ENCODE assay signal across 11 cellular contexts in the genomic region with DNA sequence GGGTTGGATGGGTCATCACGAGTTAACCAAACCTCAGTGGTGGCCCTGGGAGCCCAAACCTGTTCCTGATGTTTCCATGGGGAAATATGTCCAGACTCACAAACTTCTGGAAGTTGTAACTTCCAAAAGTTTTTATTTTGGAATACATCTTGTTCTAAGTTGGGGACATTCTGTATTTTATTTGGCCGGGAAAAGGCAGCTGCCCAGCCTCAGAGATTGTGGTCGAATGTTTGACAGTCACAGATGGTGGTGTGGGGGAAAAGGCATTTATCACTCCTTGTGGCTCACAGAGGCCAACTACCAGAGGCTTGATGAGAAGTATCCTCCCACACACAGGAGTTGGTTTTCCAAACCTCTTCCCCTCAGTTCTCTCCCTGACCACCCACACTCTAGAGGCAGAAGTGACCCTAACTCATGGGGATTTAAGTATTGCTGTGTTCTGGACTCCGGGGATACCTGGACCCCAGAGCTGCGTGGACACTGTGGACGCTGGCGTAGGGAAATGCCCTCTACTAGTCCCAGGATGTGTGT.
DNase-seq lines count a peak whose midpoint lies in the region; ATAC-seq and TF ChIP-seq lines count a peak whose summit lies in the region.
"Had no signal": no experiment of that assay in that cellular context is flagged by ENCODE, and none has a peak within 500 bp of the region (broad histone marks: within the 10 kb centered on the region; RNA-seq: fewer than 3 reads in every experiment).

No MANE protein-coding gene starts in this region.

- H3K9me3 ChIP-seq in SJCRH30 (replicated peaks) (no peaks in the 10 kb centered on the region), trophoblast cell (ENCODE audit: insufficient read depth, low read depth, low read length) (peaks cover 1% of the 10 kb centered on the region), endodermal cell (ENCODE audit: control insufficient read depth, low read length) (no peaks in the 10 kb centered on the region)

- no peak overlapping the region for H3K4me3 ChIP-seq in SJCRH30
- no peak overlapping the region for H3K4me3 ChIP-seq in trophoblast cell (ENCODE audit: low read depth, low read length)
- H3K4me3 ChIP-seq in endodermal cell (ENCODE audit: low read length): no peak overlapping the region

- H3K4me1 Mint-ChIP-seq in CD14-positive monocyte (peaks cover 31% of the 10 kb centered on the region), endodermal cell (peaks cover 16% of the 10 kb centered on the region)

- H3K9me3 Mint-ChIP-seq in CD14-positive monocyte (no peaks in the 10 kb centered on the region), endodermal cell (no peaks in the 10 kb centered on the region)
- H3K9me3 Mint-ChIP-seq: activated T-cell treated with anti-CD3 and anti-CD28 coated beads, Interleukin-2, amount 50 U/mL, for 72 hours had no signal

- no peak overlapping the region for H2AFZ ChIP-seq in trophoblast cell (ENCODE audit: insufficient read depth, low read length, poor library complexity)

- ATAC-seq in Right ventricle myocardium superior (ENCODE audit: poor library complexity): peak; percentile 11
- ATAC-seq: esophagus mucosa had no signal

- no peak overlapping the region for H3K9ac ChIP-seq in trophoblast cell (ENCODE audit: low read length)
- no peak overlapping the region for H3K9ac ChIP-seq in endodermal cell (ENCODE audit: extremely low read depth, low read length, poor library complexity, severe bottlenecking)

- no peak overlapping the region for H3K14ac ChIP-seq in trophoblast cell (ENCODE audit: low read length)

- no peak overlapping the region for H3K4me2 ChIP-seq in trophoblast cell (ENCODE audit: low read length)

- H3K36me3 Mint-ChIP-seq in CD14-positive monocyte (peaks cover 49 to 77% of the 10 kb centered on the region in 2 donors), endodermal cell (ENCODE audit: low read depth) (no peaks in the 10 kb centered on the region)

- no peak overlapping the region for H2BK5ac ChIP-seq in trophoblast cell (ENCODE audit: low read depth, low read length, poor library complexity)

- no peak for TF ChIP-seq CTCF in CD14-positive monocyte (IDR thresholded peaks at IDR 0.05)
- no peak for TF ChIP-seq CTCF in endodermal cell (conservative IDR thresholded peaks at IDR 0.05)

- H2BK12ac ChIP-seq in trophoblast cell (ENCODE audit: low read length): peak overlapping the region; percentile 44

- WGBS in trophoblast cell (ENCODE audit: extremely low coverage, insufficient coverage, insufficient read length): no CpG with 5 or more reads among the region's 7 CpGs
- WGBS in endodermal cell (ENCODE audit: insufficient coverage in 1 of 2, insufficient read length in 1 of 2), 2 experiments: 90 to 100% methylated on average over 5 to 7 of the region's 7 CpGs

- DNase-seq in CD14-positive monocyte (ENCODE audit: low spot score) (no peak), SJCRH30 (peak; percentile 83 to 93), Right ventricle myocardium superior (no peak), trophoblast cell (no peak), middle frontal gyrus (ENCODE audit: extremely low spot score, low spot score) (no peak), endodermal cell (no peak), NCI-H2081 (lab: John Stamatoyannopoulos, UW) (no peak), NCI-H748 treated with DMSO at 0.1 percent for 48 hours (lab: John Stamatoyannopoulos, UW) (no peak)
- DNase-seq: activated T-cell treated with anti-CD3 and anti-CD28 coated beads, Interleukin-2, amount 50 U/mL, for 72 hours; NCI-H2171 treated with DMSO at 0.1 percent for 48 hours had no signal

- H2AK5ac ChIP-seq in trophoblast cell (ENCODE audit: low read length): no peak overlapping the region

- no peak overlapping the region for H4K12ac ChIP-seq in trophoblast cell (ENCODE audit: low read depth, low read length)

- intact Hi-C loops in CD14-positive monocyte (cut with micrococcal nuclease) (no loop called here), Right ventricle myocardium superior (cut with DNase I) (loop anchor here (10.0 kb wide), 1 partner anchor 128 kb away; the partner anchor contains the start of gene PPP1CB)

- H3K18ac ChIP-seq in trophoblast cell (ENCODE audit: low read length): no peak overlapping the region

- peak overlapping the region; percentile 69 for H4K91ac ChIP-seq in trophoblast cell (ENCODE audit: low read depth, low read length)

- H3K4ac ChIP-seq in trophoblast cell (ENCODE audit: low read depth, low read length): no peak overlapping the region

- peak overlapping the region in 6 of 7 donors; percentile 65 to 98 (median 77) for H3K27ac Mint-ChIP-seq in CD14-positive monocyte
- H3K27ac Mint-ChIP-seq in endodermal cell: no peak overlapping the region
- H3K27ac Mint-ChIP-seq: activated T-cell treated with anti-CD3 and anti-CD28 coated beads, Interleukin-2, amount 50 U/mL, for 72 hours had no signal

- H3K4me1 ChIP-seq in SJCRH30: peaks cover 36% of the 10 kb centered on the region
- H3K4me1 ChIP-seq in trophoblast cell (ENCODE audit: control insufficient read depth in 1 of 2, insufficient read depth in 2 of 2, low read length in 2 of 2): peaks cover 18 to 21% of the 10 kb centered on the region in 2 experiments
- H3K4me1 ChIP-seq in endodermal cell (ENCODE audit: control insufficient read depth, insufficient read depth, low read length): peaks cover under 1% of the 10 kb centered on the region

- H3K27me3 ChIP-seq in SJCRH30 (no peaks in the 10 kb centered on the region), trophoblast cell (ENCODE audit: insufficient read depth, low read length) (no peaks in the 10 kb centered on the region), endodermal cell (ENCODE audit: control insufficient read depth, insufficient read depth, low read length, poor library complexity, severe bottlenecking) (no peaks in the 10 kb centered on the region)

- H3K79me2 ChIP-seq in trophoblast cell (ENCODE audit: control insufficient read depth, insufficient read depth, low read length, poor library complexity): no peaks in the 10 kb centered on the region

- peaks cover 0 to 3% (median 3%) of the 10 kb centered on the region in 3 donors for H3K27me3 Mint-ChIP-seq in CD14-positive monocyte (ENCODE audit: low read depth in 3 of 3)
- no peaks in the 10 kb centered on the region for H3K27me3 Mint-ChIP-seq in endodermal cell (ENCODE audit: insufficient read depth)

- H3K36me3 ChIP-seq in SJCRH30 (no peaks in the 10 kb centered on the region), trophoblast cell (ENCODE audit: control insufficient read depth in 1 of 2, insufficient read depth in 2 of 2, low read length in 2 of 2) (no peaks in the 10 kb centered on the region), endodermal cell (ENCODE audit: control insufficient read depth, insufficient read depth, low read length) (no peaks in the 10 kb centered on the region)

- no peak overlapping the region for H3K23ac ChIP-seq in trophoblast cell (ENCODE audit: low read length)

- no peak overlapping the region for H2BK120ac ChIP-seq in trophoblast cell (ENCODE audit: insufficient read depth, low read length, poor library complexity)

- H3K79me1 ChIP-seq in trophoblast cell (ENCODE audit: low read length): peaks cover 22% of the 10 kb centered on the region

- H3K27ac ChIP-seq in SJCRH30 (peak overlapping the region; percentile 51), trophoblast cell (ENCODE audit: low read depth, low read length) (no peak overlapping the region), endodermal cell (ENCODE audit: low read depth, low read length) (no peak overlapping the region)

- no peak overlapping the region for H4K8ac ChIP-seq in trophoblast cell (ENCODE audit: low read depth, low read length)

- H3K4me3 Mint-ChIP-seq in CD14-positive monocyte (no peak overlapping the region), endodermal cell (no peak overlapping the region)
- H3K4me3 Mint-ChIP-seq: activated T-cell treated with anti-CD3 and anti-CD28 coated beads, Interleukin-2, amount 50 U/mL, for 72 hours had no signal

Comparison
In these comparisons a context has a peak if more than half of its experiments do, and no peak if none do; other contexts are left out.
1. DNase-seq: peak in SJCRH30 (2 of 2); none in CD14-positive monocyte (single experiment), Right ventricle myocardium superior (single experiment), trophoblast cell (0 of 2), middle frontal gyrus (single experiment), endodermal cell (single experiment), NCI-H2081 (0 of 2) and NCI-H748 treated with DMSO at 0.1 percent for 48 hours (single experiment).